ENCODE assay signal across 15 cellular contexts in the genomic region with DNA sequence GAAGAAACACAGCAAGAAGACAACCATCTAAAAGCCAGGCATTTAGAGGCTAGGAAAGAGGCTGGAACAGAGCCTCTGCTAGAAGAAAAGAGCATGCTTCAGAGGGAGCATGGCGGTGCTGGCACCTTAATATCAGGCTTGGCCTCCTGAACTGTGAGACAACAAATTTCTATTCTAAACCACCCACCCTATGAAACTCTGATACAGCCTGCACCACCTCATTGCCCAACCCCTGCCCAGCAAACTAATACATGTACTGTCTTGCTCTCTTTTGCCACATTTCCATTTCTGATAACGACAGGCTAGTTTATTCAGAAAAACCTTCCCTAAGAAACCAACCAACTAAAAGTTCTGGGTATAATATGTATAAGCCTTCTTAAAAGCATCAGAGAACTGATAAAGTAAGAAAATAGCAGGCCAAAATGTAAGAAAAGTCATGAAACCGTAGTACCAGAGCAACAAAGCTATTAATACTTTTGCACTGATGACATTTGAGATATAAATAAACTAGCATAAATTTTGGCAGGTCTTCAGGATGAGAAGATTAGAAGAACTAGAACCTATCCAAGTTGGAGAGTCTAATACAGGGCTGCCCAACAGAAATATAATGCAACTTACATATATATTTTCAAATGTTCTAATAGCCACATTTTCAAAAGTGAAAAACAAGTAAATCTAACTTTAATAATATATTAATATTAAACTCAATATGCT.
DNase-seq lines count a peak whose midpoint lies in the region; ATAC-seq and TF ChIP-seq lines count a peak whose summit lies in the region.
"Had no signal": no experiment of that assay in that cellular context is flagged by ENCODE, and none has a peak within 500 bp of the region (broad histone marks: within the 10 kb centered on the region; RNA-seq: fewer than 3 reads in every experiment).

No MANE protein-coding gene starts in this region.

- TF ChIP-seq EP300 in esophagus muscularis mucosa (IDR thresholded peaks at IDR 0.05), result no peak
- no peak for TF ChIP-seq EP300 in gastroesophageal sphincter (IDR thresholded peaks at IDR 0.05)

- intact Hi-C loops in esophagus muscularis mucosa (cut with DNase I), result no loop called here
- intact Hi-C loops in aorta (cut with DNase I), result no loop called here

- no peaks in the 10 kb centered on the region for H4K20me1 ChIP-seq in smooth muscle cell (ENCODE audit: low read depth)

- DNase-seq in esophagus muscularis mucosa (ENCODE audit: extremely low spot score), result no peak
- DNase-seq in aorta, result no peak
- no peak for DNase-seq in NCI-H82 (lab: John Stamatoyannopoulos, UW)
- DNase-seq in smooth muscle cell (lab: John Stamatoyannopoulos, UW; ENCODE audit: unreplicated experiment), result no peak
- DNase-seq: BE2C, DND-41, GDM1, GM23248 had no signal

- H3K27ac ChIP-seq in esophagus muscularis mucosa (replicated peaks in 1 of 4), result peak overlapping the region; percentile 23 to 42 (median 30)
- peak overlapping the region in 3 of 4 donors; percentile 5 to 25 (median 12) for H3K27ac ChIP-seq in gastroesophageal sphincter
- H3K27ac ChIP-seq in parathyroid adenoma, result peak overlapping the region; percentile 79
- H3K27ac ChIP-seq in aorta (ENCODE audit: low read depth in 1 of 2, low read length in 2 of 2), result peak overlapping the region; percentile 28 to 64
- H3K27ac ChIP-seq in smooth muscle cell (ENCODE audit: low read depth), result no peak overlapping the region
- H3K27ac ChIP-seq: A549, C4-2B, GM23248, HL-60 had no signal

- H3F3A ChIP-seq in smooth muscle cell (ENCODE audit: low read depth), result no peaks in the 10 kb centered on the region

- TF ChIP-seq POLR2A in esophagus muscularis mucosa (IDR thresholded peaks at IDR 0.05; ENCODE audit: low read depth) (no peak), gastroesophageal sphincter (IDR thresholded peaks at IDR 0.05) (no peak), GM18505 (IDR thresholded peaks at IDR 0.05; ENCODE audit: borderline replicate concordance, extremely low read depth, insufficient read depth, insufficient read length) (no peak)

- no peak for ATAC-seq in gastroesophageal sphincter
- ATAC-seq in aorta (ENCODE audit: low FRiP score), result no peak
- no peak for ATAC-seq in GM18505 (IDR thresholded peaks at IDR 0.05; ENCODE audit: unreplicated experiment)
- ATAC-seq: A549, HCT116 had no signal

- H3K4me2 ChIP-seq in parathyroid adenoma (ENCODE audit: low read length) (no peak overlapping the region), smooth muscle cell (no peak overlapping the region)
- H3K4me2 ChIP-seq: A549 had no signal

- H3K4me3 ChIP-seq in esophagus muscularis mucosa (no peak overlapping the region), gastroesophageal sphincter (no peak overlapping the region), parathyroid adenoma (ENCODE audit: low read depth, low read length) (no peak overlapping the region), aorta (ENCODE audit: low read length in 2 of 2) (no peak overlapping the region), smooth muscle cell (no peak overlapping the region)
- H3K4me3 ChIP-seq: A549, GM23248 had no signal

- H2AFZ ChIP-seq in parathyroid adenoma (peak overlapping the region; percentile 68), smooth muscle cell (ENCODE audit: low read depth) (no peak overlapping the region)
- H2AFZ ChIP-seq: GM23248 had no signal

- no peaks in the 10 kb centered on the region for H3K79me2 ChIP-seq in parathyroid adenoma
- no peaks in the 10 kb centered on the region for H3K79me2 ChIP-seq in smooth muscle cell (ENCODE audit: low read depth)

- TF ChIP-seq CTCF in esophagus muscularis mucosa (IDR thresholded peaks at IDR 0.05) (no peak), gastroesophageal sphincter (IDR thresholded peaks at IDR 0.05) (no peak), parathyroid adenoma (IDR thresholded peaks at IDR 0.05) (no peak), smooth muscle cell (IDR thresholded peaks at IDR 0.05; ENCODE audit: borderline replicate concordance, insufficient read depth, poor library complexity, severe bottlenecking) (no peak)

- H3K4me1 ChIP-seq in esophagus muscularis mucosa (peaks cover 0 to 5% (median 0%) of the 10 kb centered on the region in 4 donors), gastroesophageal sphincter (peaks cover 0 to 2% (median 0%) of the 10 kb centered on the region in 3 donors), parathyroid adenoma (peaks cover 14% of the 10 kb centered on the region), aorta (ENCODE audit: control insufficient read depth in 1 of 2, insufficient read depth in 2 of 2, low read length in 2 of 2) (no peaks in the 10 kb centered on the region), smooth muscle cell (ENCODE audit: low read depth) (no peaks in the 10 kb centered on the region)
- H3K4me1 ChIP-seq: A549, BE2C had no signal

- WGBS in esophagus muscularis mucosa, result 56% methylated on average over 3 of the region's 3 CpGs
- WGBS in gastroesophageal sphincter (ENCODE audit: low coverage in 1 of 2), 2 donors, result 47 to 58% methylated on average over 3 of the region's 3 CpGs
- WGBS in aorta, 2 donors, result 15 to 16% methylated on average over 3 of the region's 3 CpGs
- 87% methylated on average over 3 of the region's 3 CpGs for WGBS in smooth muscle cell (ENCODE audit: low lambda C conversion rate)

- H3K27me3 ChIP-seq in esophagus muscularis mucosa, result no peaks in the 10 kb centered on the region
- no peaks in the 10 kb centered on the region for H3K27me3 ChIP-seq in gastroesophageal sphincter
- no peaks in the 10 kb centered on the region for H3K27me3 ChIP-seq in parathyroid adenoma (ENCODE audit: control insufficient read depth, insufficient read depth, low read length)
- H3K27me3 ChIP-seq in aorta (ENCODE audit: control insufficient read depth in 1 of 2, insufficient read depth in 2 of 2, low read length in 1 of 2), result no peaks in the 10 kb centered on the region
- H3K27me3 ChIP-seq in smooth muscle cell (ENCODE audit: low read depth), result no peaks in the 10 kb centered on the region
- H3K27me3 ChIP-seq: BE2C had no signal

- H3K36me3 ChIP-seq in esophagus muscularis mucosa (no peaks in the 10 kb centered on the region), gastroesophageal sphincter (no peaks in the 10 kb centered on the region), parathyroid adenoma (ENCODE audit: control insufficient read depth, insufficient read depth, low read length) (no peaks in the 10 kb centered on the region), aorta (ENCODE audit: control insufficient read depth in 1 of 2, insufficient read depth in 2 of 2, low read length in 1 of 2) (no peaks in the 10 kb centered on the region), smooth muscle cell (ENCODE audit: low read depth) (no peaks in the 10 kb centered on the region)
- H3K36me3 ChIP-seq: BE2C had no signal

- H3K9ac ChIP-seq in parathyroid adenoma, result no peak overlapping the region
- H3K9ac ChIP-seq in smooth muscle cell (ENCODE audit: low read depth), result no peak overlapping the region
- H3K9ac ChIP-seq: GM23248 had no signal

- H3K9me3 ChIP-seq in esophagus muscularis mucosa (no peaks in the 10 kb centered on the region), gastroesophageal sphincter (no peaks in the 10 kb centered on the region), parathyroid adenoma (ENCODE audit: control insufficient read depth, low read length) (no peaks in the 10 kb centered on the region), aorta (ENCODE audit: control insufficient read depth, low read length) (no peaks in the 10 kb centered on the region), smooth muscle cell (replicated peaks; ENCODE audit: low read depth) (no peaks in the 10 kb centered on the region)
- H3K9me3 ChIP-seq: A549, BE2C had no signal
